Comparison of ENCODE assay signal across 1 cellular context in the genomic region with DNA sequence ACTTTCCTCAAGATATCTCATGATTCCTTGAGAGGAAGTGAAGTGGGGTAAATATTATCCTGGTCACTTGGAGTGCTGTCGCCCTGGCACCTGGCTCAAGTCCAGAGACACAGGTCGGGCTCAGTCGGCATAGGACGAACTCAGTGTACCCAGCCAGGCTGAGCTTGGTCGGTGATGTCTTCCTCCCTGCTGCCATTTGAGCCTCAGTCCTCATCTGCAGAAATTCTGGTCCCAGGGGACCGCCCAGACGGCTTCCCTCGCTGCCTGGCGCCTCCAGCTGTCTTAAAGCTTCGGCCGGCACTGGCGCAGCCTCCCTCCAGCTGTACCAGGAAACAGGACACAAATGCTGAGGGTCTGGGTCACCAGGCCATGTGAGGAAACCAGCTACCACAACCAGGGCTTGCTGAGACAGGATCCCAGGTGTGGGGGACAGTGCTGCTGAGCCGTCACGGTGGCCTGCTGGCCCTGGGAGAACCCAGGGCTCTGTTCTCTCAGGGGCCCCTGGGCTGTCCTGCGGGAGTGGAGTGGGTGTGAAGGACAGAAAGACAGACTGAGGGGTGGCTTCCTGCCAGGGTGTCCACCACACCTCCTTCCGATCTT.
TF ChIP-seq lines count a peak whose summit lies in the region.

No MANE protein-coding gene starts in this region.

TF ChIP-seq in HCT116, 20 proteins besides CTCF, POLR2A, EP300 and RAD21:
- TF ChIP-seq, protein P1, sequence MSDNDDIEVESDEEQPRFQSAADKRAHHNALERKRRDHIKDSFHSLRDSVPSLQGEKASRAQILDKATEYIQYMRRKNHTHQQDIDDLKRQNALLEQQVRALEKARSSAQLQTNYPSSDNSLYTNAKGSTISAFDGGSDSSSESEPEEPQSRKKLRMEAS (IDR thresholded peaks at IDR 0.05) = no peak
- no peak for TF ChIP-seq EGR1 (IDR thresholded peaks at IDR 0.05; ENCODE audit: low read depth)
- no peak for TF ChIP-seq CEBPB (IDR thresholded peaks at IDR 0.05; ENCODE audit: low read depth)
- TF ChIP-seq JUND (IDR thresholded peaks at IDR 0.05) = no peak
- TF ChIP-seq ZFX (IDR thresholded peaks at IDR 0.05) = no peak
- TF ChIP-seq YY1 (IDR thresholded peaks at IDR 0.05; ENCODE audit: extremely low read depth, insufficient replicate concordance, low read depth, low read length) = no peak
- TF ChIP-seq CBX3 (IDR thresholded peaks at IDR 0.05; ENCODE audit: low read depth) = no peak
- TF ChIP-seq, protein P2, sequence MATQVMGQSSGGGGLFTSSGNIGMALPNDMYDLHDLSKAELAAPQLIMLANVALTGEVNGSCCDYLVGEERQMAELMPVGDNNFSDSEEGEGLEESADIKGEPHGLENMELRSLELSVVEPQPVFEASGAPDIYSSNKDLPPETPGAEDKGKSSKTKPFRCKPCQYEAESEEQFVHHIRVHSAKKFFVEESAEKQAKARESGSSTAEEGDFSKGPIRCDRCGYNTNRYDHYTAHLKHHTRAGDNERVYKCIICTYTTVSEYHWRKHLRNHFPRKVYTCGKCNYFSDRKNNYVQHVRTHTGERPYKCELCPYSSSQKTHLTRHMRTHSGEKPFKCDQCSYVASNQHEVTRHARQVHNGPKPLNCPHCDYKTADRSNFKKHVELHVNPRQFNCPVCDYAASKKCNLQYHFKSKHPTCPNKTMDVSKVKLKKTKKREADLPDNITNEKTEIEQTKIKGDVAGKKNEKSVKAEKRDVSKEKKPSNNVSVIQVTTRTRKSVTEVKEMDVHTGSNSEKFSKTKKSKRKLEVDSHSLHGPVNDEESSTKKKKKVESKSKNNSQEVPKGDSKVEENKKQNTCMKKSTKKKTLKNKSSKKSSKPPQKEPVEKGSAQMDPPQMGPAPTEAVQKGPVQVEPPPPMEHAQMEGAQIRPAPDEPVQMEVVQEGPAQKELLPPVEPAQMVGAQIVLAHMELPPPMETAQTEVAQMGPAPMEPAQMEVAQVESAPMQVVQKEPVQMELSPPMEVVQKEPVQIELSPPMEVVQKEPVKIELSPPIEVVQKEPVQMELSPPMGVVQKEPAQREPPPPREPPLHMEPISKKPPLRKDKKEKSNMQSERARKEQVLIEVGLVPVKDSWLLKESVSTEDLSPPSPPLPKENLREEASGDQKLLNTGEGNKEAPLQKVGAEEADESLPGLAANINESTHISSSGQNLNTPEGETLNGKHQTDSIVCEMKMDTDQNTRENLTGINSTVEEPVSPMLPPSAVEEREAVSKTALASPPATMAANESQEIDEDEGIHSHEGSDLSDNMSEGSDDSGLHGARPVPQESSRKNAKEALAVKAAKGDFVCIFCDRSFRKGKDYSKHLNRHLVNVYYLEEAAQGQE (IDR thresholded peaks at IDR 0.05; ENCODE audit: low read depth) = no peak
- TF ChIP-seq, protein P3, sequence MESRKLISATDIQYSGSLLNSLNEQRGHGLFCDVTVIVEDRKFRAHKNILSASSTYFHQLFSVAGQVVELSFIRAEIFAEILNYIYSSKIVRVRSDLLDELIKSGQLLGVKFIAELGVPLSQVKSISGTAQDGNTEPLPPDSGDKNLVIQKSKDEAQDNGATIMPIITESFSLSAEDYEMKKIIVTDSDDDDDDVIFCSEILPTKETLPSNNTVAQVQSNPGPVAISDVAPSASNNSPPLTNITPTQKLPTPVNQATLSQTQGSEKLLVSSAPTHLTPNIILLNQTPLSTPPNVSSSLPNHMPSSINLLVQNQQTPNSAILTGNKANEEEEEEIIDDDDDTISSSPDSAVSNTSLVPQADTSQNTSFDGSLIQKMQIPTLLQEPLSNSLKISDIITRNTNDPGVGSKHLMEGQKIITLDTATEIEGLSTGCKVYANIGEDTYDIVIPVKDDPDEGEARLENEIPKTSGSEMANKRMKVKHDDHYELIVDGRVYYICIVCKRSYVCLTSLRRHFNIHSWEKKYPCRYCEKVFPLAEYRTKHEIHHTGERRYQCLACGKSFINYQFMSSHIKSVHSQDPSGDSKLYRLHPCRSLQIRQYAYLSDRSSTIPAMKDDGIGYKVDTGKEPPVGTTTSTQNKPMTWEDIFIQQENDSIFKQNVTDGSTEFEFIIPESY (IDR thresholded peaks at IDR 0.05; ENCODE audit: extremely low read depth, insufficient replicate concordance, low read length) = no peak
- no peak for TF ChIP-seq POLR2AphosphoS5 (IDR thresholded peaks at IDR 0.05; ENCODE audit: low read depth, low read length)
- no peak for TF ChIP-seq ELF1 (IDR thresholded peaks at IDR 0.05; ENCODE audit: borderline replicate concordance, low read depth)
- no peak for TF ChIP-seq SRF (IDR thresholded peaks at IDR 0.05; ENCODE audit: low read depth)
